In genomic region chr2:76610451-76610850, GRCh38 we compare ENCODE assay signal across 24 cellular contexts.
DNase-seq lines count a peak whose midpoint lies in the region; ATAC-seq and TF ChIP-seq lines count a peak whose summit lies in the region.
"Had no signal": no experiment of that assay in that cellular context is flagged by ENCODE, and none has a peak within 500 bp of the region (broad histone marks: within the 10 kb centered on the region; RNA-seq: fewer than 3 reads in every experiment).

No MANE protein-coding gene starts in this region.

- H4K20me1 ChIP-seq in GM23338 (replicated peaks; ENCODE audit: insufficient read depth), result no peaks in the 10 kb centered on the region
- H4K20me1 ChIP-seq: BLaER1 treated with 17β-estradiol and CSF1 and Interleukin-3, amounts not matched to agents 10 nM and 100 nM had no signal

- no peaks in the 10 kb centered on the region for H3K79me1 ChIP-seq in trophoblast cell (ENCODE audit: low read length)

- no peak overlapping the region for H4K8ac ChIP-seq in trophoblast cell (ENCODE audit: low read depth, low read length)

- H3K14ac ChIP-seq in trophoblast cell (ENCODE audit: low read length), result no peak overlapping the region

- peak; percentile 51 for ATAC-seq in GM23338
- ATAC-seq in WTC11, result peak; percentile 38; the same call in 1 of the 2 replicates
- ATAC-seq: A549, GM12878, HCT116 had no signal

- CTCF ChIA-PET in WTC11 (lab: Charles Lee), result interaction anchor here (1.7 kb wide), 1 partner anchor 11 kb away, joined by 9 read pairs; no protein-coding TSS in a partner anchor

- H3K4me3 ChIP-seq in GM23338, result no peak overlapping the region
- H3K4me3 ChIP-seq in iPS-20b (ENCODE audit: low read length), result peak overlapping the region; percentile 44; the same call in 1 of the 2 replicates
- no peak overlapping the region for H3K4me3 ChIP-seq in trophoblast cell (ENCODE audit: low read depth, low read length)
- H3K4me3 ChIP-seq: A549; BLaER1 treated with 17β-estradiol and CSF1 and Interleukin-3, amounts not matched to agents 10 nM and 100 nM; GM12878 had no signal

- H2BK12ac ChIP-seq in trophoblast cell (ENCODE audit: low read length), result no peak overlapping the region

- H3K27ac ChIP-seq in GM23338 (ENCODE audit: low read depth) (no peak overlapping the region), iPS-20b (ENCODE audit: low read length) (no peak overlapping the region), trophoblast cell (ENCODE audit: low read depth, low read length) (no peak overlapping the region)
- H3K27ac ChIP-seq: 22Rv1; A549; BLaER1 treated with 17β-estradiol and CSF1 and Interleukin-3, amounts not matched to agents 10 nM and 100 nM had no signal

- no peak overlapping the region for H2AK5ac ChIP-seq in trophoblast cell (ENCODE audit: low read length)

- H2BK5ac ChIP-seq in trophoblast cell (ENCODE audit: low read depth, low read length, poor library complexity), result no peak overlapping the region

- TF ChIP-seq CTCF in GM23338 (conservative IDR thresholded peaks at IDR 0.05; ENCODE audit: low read depth in 2 of 2) (no peak), WTC11 (IDR thresholded peaks at IDR 0.05) (no peak)

- POLR2A ChIA-PET in WTC11 (lab: Charles Lee), result no interaction called here

- no CpG with 5 or more reads among the region's 3 CpGs for WGBS in trophoblast cell (ENCODE audit: extremely low coverage, insufficient coverage, insufficient read length)

- H3K4ac ChIP-seq in trophoblast cell (ENCODE audit: low read depth, low read length), result no peak overlapping the region

- no peak overlapping the region for H3K4me3 Mint-ChIP-seq in GM23338
- no peak overlapping the region for H3K4me3 Mint-ChIP-seq in WTC11
- H3K4me3 Mint-ChIP-seq: CD14-positive monocyte; CD4-positive, alpha-beta T cell; CD8-positive, alpha-beta memory T cell; H9 had no signal

- no peaks in the 10 kb centered on the region; the same call in 1 of the 2 replicates for H3F3A ChIP-seq in GM23338 (replicated peaks; ENCODE audit: low read depth)

- no peaks in the 10 kb centered on the region for H3K36me3 Mint-ChIP-seq in GM23338 (ENCODE audit: low read depth)
- H3K36me3 Mint-ChIP-seq in WTC11, result no peaks in the 10 kb centered on the region
- H3K36me3 Mint-ChIP-seq: CD14-positive monocyte; CD8-positive, alpha-beta memory T cell had no signal

- H2AFZ ChIP-seq in GM23338 (no peak overlapping the region), trophoblast cell (ENCODE audit: insufficient read depth, low read length, poor library complexity) (no peak overlapping the region)

- H3K23ac ChIP-seq in trophoblast cell (ENCODE audit: low read length), result no peak overlapping the region

- DNase-seq in GM23338 (ENCODE audit: low spot score), result peak; percentile 50
- no peak for DNase-seq in WTC11 (ENCODE audit: low spot score)
- DNase-seq in trophoblast cell, result peak; percentile 14 to 72
- no peak for DNase-seq in HK-2 (ENCODE audit: unreplicated experiment)
- no peak for DNase-seq in UCSD-AML1 (lab: John Stamatoyannopoulos, UW; ENCODE audit: unreplicated experiment)
- no peak for DNase-seq in NCI-H1105 (lab: John Stamatoyannopoulos, UW)
- DNase-seq: ACHN; AML-193; BE2C; CD4-positive, alpha-beta T cell; CD8-positive, alpha-beta memory T cell; DMS 273 treated with DMSO at 0.1 percent for 48 hours; DMS79; EL; GDM1; GOT3; H9 had no signal

- H4K12ac ChIP-seq in trophoblast cell (ENCODE audit: low read depth, low read length), result no peak overlapping the region

- H3K9ac ChIP-seq in iPS-20b (ENCODE audit: low read depth, low read length) (no peak overlapping the region; the same call in 1 of the 2 replicates), trophoblast cell (ENCODE audit: low read length) (no peak overlapping the region)
- H3K9ac ChIP-seq: BLaER1 treated with 17β-estradiol and CSF1 and Interleukin-3, amounts not matched to agents 10 nM and 100 nM had no signal

- no peaks in the 10 kb centered on the region for H3K9me3 ChIP-seq in iPS-20b (ENCODE audit: insufficient read depth, low read depth, low read length)
- H3K9me3 ChIP-seq in trophoblast cell (ENCODE audit: insufficient read depth, low read depth, low read length), result no peaks in the 10 kb centered on the region
- H3K9me3 ChIP-seq: A549; BE2C; BLaER1 treated with 17β-estradiol and CSF1 and Interleukin-3, amounts not matched to agents 10 nM and 100 nM had no signal

- H3K27ac Mint-ChIP-seq in GM23338 (no peak overlapping the region), WTC11 (no peak overlapping the region)
- H3K27ac Mint-ChIP-seq: CD14-positive monocyte; CD4-positive, alpha-beta T cell; CD8-positive, alpha-beta memory T cell had no signal

- H4K91ac ChIP-seq in trophoblast cell (ENCODE audit: low read depth, low read length), result no peak overlapping the region

- H3K4me1 ChIP-seq in GM23338 (ENCODE audit: insufficient read depth) (peaks cover 44% of the 10 kb centered on the region), iPS-20b (ENCODE audit: insufficient read depth, low read length) (peaks cover 32% of the 10 kb centered on the region), trophoblast cell (ENCODE audit: control insufficient read depth in 1 of 2, insufficient read depth in 2 of 2, low read length in 2 of 2) (no peaks in the 10 kb centered on the region)
- H3K4me1 ChIP-seq: A549; BE2C; BLaER1 treated with 17β-estradiol and CSF1 and Interleukin-3, amounts not matched to agents 10 nM and 100 nM had no signal

- H3K18ac ChIP-seq in trophoblast cell (ENCODE audit: low read length), result no peak overlapping the region

- H3K36me3 ChIP-seq in GM23338 (ENCODE audit: insufficient read depth) (no peaks in the 10 kb centered on the region), iPS-20b (ENCODE audit: insufficient read depth, low read depth, low read length) (no peaks in the 10 kb centered on the region), trophoblast cell (ENCODE audit: control insufficient read depth in 1 of 2, insufficient read depth in 2 of 2, low read length in 2 of 2) (no peaks in the 10 kb centered on the region)
- H3K36me3 ChIP-seq: BE2C; BLaER1 treated with 17β-estradiol and CSF1 and Interleukin-3, amounts not matched to agents 10 nM and 100 nM had no signal

- no peaks in the 10 kb centered on the region for H3K27me3 Mint-ChIP-seq in GM23338 (ENCODE audit: insufficient read depth, low read depth, poor library complexity)
- no peaks in the 10 kb centered on the region for H3K27me3 Mint-ChIP-seq in WTC11 (ENCODE audit: low read depth)
- H3K27me3 Mint-ChIP-seq: CD4-positive, alpha-beta T cell; CD8-positive, alpha-beta memory T cell had no signal

- H3K4me2 ChIP-seq in GM23338, result 0 out of 2 replicates have a peak overlapping the region, but pooled peaks have one; percentile 39
- H3K4me2 ChIP-seq in trophoblast cell (ENCODE audit: low read length), result no peak overlapping the region
- H3K4me2 ChIP-seq: A549; BLaER1 treated with 17β-estradiol and CSF1 and Interleukin-3, amounts not matched to agents 10 nM and 100 nM had no signal

- H3K27me3 ChIP-seq in GM23338 (ENCODE audit: insufficient read depth) (no peaks in the 10 kb centered on the region), iPS-20b (ENCODE audit: insufficient read depth, low read length) (no peaks in the 10 kb centered on the region), trophoblast cell (ENCODE audit: insufficient read depth, low read length) (no peaks in the 10 kb centered on the region)
- H3K27me3 ChIP-seq: BE2C; BLaER1 treated with 17β-estradiol and CSF1 and Interleukin-3, amounts not matched to agents 10 nM and 100 nM had no signal

- peaks cover 44% of the 10 kb centered on the region for H3K4me1 Mint-ChIP-seq in GM23338
- peaks cover 56% of the 10 kb centered on the region for H3K4me1 Mint-ChIP-seq in WTC11
- H3K4me1 Mint-ChIP-seq: CD14-positive monocyte; CD8-positive, alpha-beta memory T cell had no signal

- H3K9me2 ChIP-seq in GM23338 (ENCODE audit: insufficient read depth), result no peaks in the 10 kb centered on the region

- H3K79me2 ChIP-seq in GM23338 (replicated peaks; ENCODE audit: insufficient read depth) (no peaks in the 10 kb centered on the region), trophoblast cell (ENCODE audit: control insufficient read depth, insufficient read depth, low read length, poor library complexity) (no peaks in the 10 kb centered on the region)

- H3K9me3 Mint-ChIP-seq in GM23338, result no peaks in the 10 kb centered on the region
- no peaks in the 10 kb centered on the region for H3K9me3 Mint-ChIP-seq in WTC11
- H3K9me3 Mint-ChIP-seq: CD14-positive monocyte; CD4-positive, alpha-beta T cell had no signal

- no peak overlapping the region for H2BK120ac ChIP-seq in trophoblast cell (ENCODE audit: insufficient read depth, low read length, poor library complexity)

TF ChIP-seq in WTC11, 78 proteins besides CTCF, POLR2A, EP300 and RAD21:
- TF ChIP-seq ATF3 (CRISPR knock-in tag; conservative IDR thresholded peaks at IDR 0.05) (no peak), ZNF219 (CRISPR knock-in tag; IDR thresholded peaks at IDR 0.05; ENCODE audit: borderline replicate concordance) (no peak), FOXP1 (CRISPR knock-in tag; IDR thresholded peaks at IDR 0.05; ENCODE audit: borderline replicate concordance) (no peak), SMAD4 (CRISPR knock-in tag; IDR thresholded peaks at IDR 0.05) (no peak), TEAD1 (CRISPR knock-in tag; IDR thresholded peaks at IDR 0.05) (no peak)

Comparison
In these comparisons a context has a peak if more than half of its experiments do, and no peak if none do; other contexts are left out.
1. DNase-seq: peak in GM23338 (single experiment) and trophoblast cell (2 of 2); none in WTC11 (single experiment), HK-2 (single experiment), UCSD-AML1 (single experiment) and NCI-H1105 (single experiment).